In genomic region chr12:38152816-38153736, GRCh38 we compare ENCODE assay signal across 20 cellular contexts.
DNase-seq lines count a peak whose midpoint lies in the region; ATAC-seq, FAIRE-seq and TF ChIP-seq lines count a peak whose summit lies in the region.
"Had no signal": no experiment of that assay in that cellular context is flagged by ENCODE, and none has a peak within 500 bp of the region (broad histone marks: within the 10 kb centered on the region; RNA-seq: fewer than 3 reads in every experiment).

No MANE protein-coding gene starts in this region.

- no peak for TF ChIP-seq CTCF in breast epithelium (IDR thresholded peaks at IDR 0.05)
- no peak for TF ChIP-seq CTCF in mammary epithelial cell (conservative IDR thresholded peaks at IDR 0.05 in 1 of 2, IDR thresholded peaks at IDR 0.05 in 1 of 2; ENCODE audit: extremely low read depth in 1 of 2, insufficient read depth in 1 of 2, low read depth in 1 of 2, low read length in 2 of 2)
- no peak for TF ChIP-seq CTCF in GM13976 (IDR thresholded peaks at IDR 0.05; ENCODE audit: borderline replicate concordance, control extremely low read depth, extremely low read depth, insufficient read depth, missing control alignments)
- TF ChIP-seq CTCF in kidney (IDR thresholded peaks at IDR 0.05; ENCODE audit: borderline replicate concordance, extremely low read depth, insufficient read depth), result no peak

- intact Hi-C loops in breast epithelium (cut with DNase I; ENCODE audit: low total_unique reads), result no loop called here
- intact Hi-C loops in mammary epithelial cell (cut with micrococcal nuclease), result no loop called here
- intact Hi-C loops in kidney (cut with DNase I), result no loop called here

- H3K27me3 ChIP-seq in breast epithelium (peaks cover 0 to 9% of the 10 kb centered on the region in 2 donors), mammary epithelial cell (ENCODE audit: insufficient read depth, low read length) (no peaks in the 10 kb centered on the region)

- H3K9me3 ChIP-seq in breast epithelium (no peaks in the 10 kb centered on the region), mammary epithelial cell (replicated peaks; ENCODE audit: insufficient read depth, low read length) (no peaks in the 10 kb centered on the region), kidney (ENCODE audit: control insufficient read depth in 1 of 2, low read length in 2 of 2) (no peaks in the 10 kb centered on the region)

- H3K36me3 ChIP-seq in breast epithelium, result no peaks in the 10 kb centered on the region
- no peaks in the 10 kb centered on the region for H3K36me3 ChIP-seq in mammary epithelial cell (ENCODE audit: insufficient read depth, low read length)
- H3K36me3 ChIP-seq in kidney (ENCODE audit: control insufficient read depth in 1 of 2, insufficient read depth in 2 of 2, low read length in 2 of 2), result no peaks in the 10 kb centered on the region

- no peak overlapping the region for H3K4me3 ChIP-seq in breast epithelium
- H3K4me3 ChIP-seq in mammary epithelial cell (replicated peaks in 1 of 3; ENCODE audit: insufficient read depth in 1 of 3, low read depth in 2 of 3, low read length in 3 of 3), result no peak overlapping the region
- no peak overlapping the region for H3K4me3 ChIP-seq in kidney (ENCODE audit: low read length in 2 of 2)

- H3K4me1 ChIP-seq in breast epithelium (no peaks in the 10 kb centered on the region), mammary epithelial cell (ENCODE audit: insufficient read depth, low read length) (peaks cover 15% of the 10 kb centered on the region), kidney (ENCODE audit: control insufficient read depth in 1 of 2, insufficient read depth in 1 of 2, low read depth in 1 of 2, low read length in 2 of 2) (peaks cover 0 to 5% of the 10 kb centered on the region in 2 donors)

- no peak for FAIRE-seq in kidney (lab: Jason Lieb, UNC)
- FAIRE-seq: A204.1, G401.6, GM12891, GM19239, H1 had no signal

- H3K4me2 ChIP-seq in mammary epithelial cell (ENCODE audit: insufficient read depth, low read depth, low read length), result no peak overlapping the region

- H3K9ac ChIP-seq in mammary epithelial cell (ENCODE audit: insufficient read depth, low read length), result no peak overlapping the region
- H3K9ac ChIP-seq in kidney (ENCODE audit: low read length in 2 of 2), result no peak overlapping the region

- 64% methylated on average over 15 of the region's 53 CpGs for WGBS in mammary epithelial cell (ENCODE audit: low coverage, missing lambda C conversion rate)

- no TSS peak for BruUV-seq in mammary epithelial cell (replicated peaks; lab: Mats Ljungman, UMichigan)

- in situ Hi-C loops in mammary epithelial cell (cut with MboI; ENCODE audit: low sequenced_read_pairs in 2 of 2) (no loop called here), GM13976 (cut with MboI; ENCODE audit: low sequenced_read_pairs, unreplicated experiment) (no loop called here)

- no peak for ATAC-seq in HG03432 (IDR thresholded peaks at IDR 0.05; ENCODE audit: unreplicated experiment)

- no peak overlapping the region for H2AFZ ChIP-seq in mammary epithelial cell (ENCODE audit: low read depth, low read length)

- H3K27ac ChIP-seq in breast epithelium (no peak overlapping the region), mammary epithelial cell (ENCODE audit: insufficient read depth, low read depth, low read length) (no peak overlapping the region), kidney (ENCODE audit: low read depth in 2 of 2, low read length in 2 of 2) (no peak overlapping the region)

- H4K20me1 ChIP-seq in mammary epithelial cell (ENCODE audit: insufficient read depth, low read length), result no peaks in the 10 kb centered on the region

- peak; percentile 14 to 48 for DNase-seq in breast epithelium (ENCODE audit: low spot score in 2 of 2)
- DNase-seq in mammary epithelial cell, result no peak
- peak; percentile 16 for DNase-seq in GM13976 (ENCODE audit: low spot score)
- DNase-seq in kidney, result peak; percentile 66
- no peak for DNase-seq in NK-92 (lab: John Stamatoyannopoulos, UW; ENCODE audit: unreplicated experiment)
- no peak for DNase-seq in stimulated activated CD4-positive, alpha-beta T cell treated with anti-CD3 and anti-CD28 coated beads, Interleukin-4, amount 100 ng/mL, for 4 hours
- DNase-seq: C1 segment of cervical spinal cord; Calu3; CD4-positive, alpha-beta T cell; DMS 273 treated with DMSO at 0.1 percent for 48 hours; DMS79 treated with DMSO at 0.1 percent for 48 hours; EL; HCEC 1CT; HFFc6 had no signal

- dilution Hi-C loops in mammary epithelial cell (cut with HindIII; ENCODE audit: low sequenced_read_pairs), result no loop called here

- no peak for TF ChIP-seq POLR2A in breast epithelium (IDR thresholded peaks at IDR 0.05)

- no peaks in the 10 kb centered on the region for H3K79me2 ChIP-seq in mammary epithelial cell (ENCODE audit: insufficient read depth, low read length)

- CTCF ChIA-PET in mammary epithelial cell (lab: Charles Lee; ENCODE audit: low non-redundant PET), result no interaction called here

Comparison
In these comparisons a context has a peak if more than half of its experiments do, and no peak if none do; other contexts are left out.
1. DNase-seq: peak in breast epithelium (2 of 2), GM13976 (single experiment) and kidney (single experiment); none in mammary epithelial cell (single experiment), NK-92 (single experiment) and stimulated activated CD4-positive, alpha-beta T cell treated with anti-CD3 and anti-CD28 coated beads, Interleukin-4, amount 100 ng/mL, for 4 hours (0 of 2).